Comparison of ENCODE assay signal across 11 cellular contexts in genomic region chr4:75099321-75099720, GRCh38.
DNase-seq lines count a peak whose midpoint lies in the region; ATAC-seq and TF ChIP-seq lines count a peak whose summit lies in the region.
"Had no signal": no experiment of that assay in that cellular context is flagged by ENCODE, and none has a peak within 500 bp of the region (broad histone marks: within the 10 kb centered on the region; RNA-seq: fewer than 3 reads in every experiment).

No MANE protein-coding gene starts in this region.

- peaks cover 0 to 11% (median 5%) of the 10 kb centered on the region in 4 donors for H3K9me3 ChIP-seq in stomach
- H3K9me3 ChIP-seq in neural progenitor cell (ENCODE audit: low read depth): peaks cover 20% of the 10 kb centered on the region

- H3K4me1 ChIP-seq in stomach (no peaks in the 10 kb centered on the region), neural progenitor cell (no peaks in the 10 kb centered on the region)

- no peaks in the 10 kb centered on the region for H3F3A ChIP-seq in neural progenitor cell (ENCODE audit: low read depth)

- H3K36me3 Mint-ChIP-seq in neural progenitor cell: peaks cover 3% of the 10 kb centered on the region

- H3K27ac ChIP-seq in stomach (peak overlapping the region in 1 of 5 donors; percentile 16), neural progenitor cell (no peak overlapping the region)
- H3K27ac ChIP-seq: 22Rv1, brain microvascular endothelial cell had no signal

- peaks cover 2% of the 10 kb centered on the region for H3K27me3 Mint-ChIP-seq in neural progenitor cell (ENCODE audit: insufficient read depth, low read depth)

- no peaks in the 10 kb centered on the region for H4K20me1 ChIP-seq in neural progenitor cell (ENCODE audit: low read depth)

- DNase-seq in NCI-H2081 (lab: John Stamatoyannopoulos, UW): peak; percentile 1 to 22
- no peak for DNase-seq in NCI-H2081 treated with DMSO at 0.1 percent for 48 hours (lab: John Stamatoyannopoulos, UW)
- DNase-seq in stomach: peak; percentile 59
- no peak for DNase-seq in NCI-H226
- no peak for DNase-seq in neural progenitor cell (ENCODE audit: low spot score)
- no peak for DNase-seq in stimulated activated naive CD8-positive, alpha-beta T cell treated with anti-CD3 and anti-CD28 coated beads, Interleukin-15, Interleukin-2, amounts not matched to agents 100 U/mL and 50 U/mL, for 24 hours
- DNase-seq: brain microvascular endothelial cell, right cardiac atrium had no signal

- TF ChIP-seq POLR2A in stomach (IDR thresholded peaks at IDR 0.05): no peak

- H3K4me1 Mint-ChIP-seq in neural progenitor cell: no peaks in the 10 kb centered on the region

- TF ChIP-seq CTCF in stomach (IDR thresholded peaks at IDR 0.05) (no peak), neural progenitor cell (IDR thresholded peaks at IDR 0.05) (no peak)

- intact Hi-C loops in stomach (cut with DNase I; ENCODE audit: low total_unique reads): no loop called here

- H2AFZ ChIP-seq in neural progenitor cell (replicated peaks): no peak overlapping the region

- no peak for TF ChIP-seq EP300 in stomach (IDR thresholded peaks at IDR 0.05)

- H3K4me2 ChIP-seq in neural progenitor cell: no peak overlapping the region

- no peak overlapping the region for H3K4me3 Mint-ChIP-seq in neural progenitor cell

- 28 to 51% (median 43%) methylated on average over 3 of the region's 3 CpGs for WGBS in stomach, 5 donors

- no peak overlapping the region for H3K9ac ChIP-seq in neural progenitor cell

- H3K27me3 ChIP-seq in stomach: no peaks in the 10 kb centered on the region
- H3K27me3 ChIP-seq in neural progenitor cell: no peaks in the 10 kb centered on the region
- H3K27me3 ChIP-seq: brain microvascular endothelial cell had no signal

- no peaks in the 10 kb centered on the region for H3K79me2 ChIP-seq in neural progenitor cell (ENCODE audit: low read depth)

- H3K36me3 ChIP-seq in stomach (no peaks in the 10 kb centered on the region), neural progenitor cell (peaks cover 6% of the 10 kb centered on the region)
- H3K36me3 ChIP-seq: brain microvascular endothelial cell had no signal

- H3K27ac Mint-ChIP-seq in neural progenitor cell: no peak overlapping the region

- peaks cover 37% of the 10 kb centered on the region for H3K9me3 Mint-ChIP-seq in neural progenitor cell

- H3K4me3 ChIP-seq in stomach (no peak overlapping the region), neural progenitor cell (no peak overlapping the region)

- peak; percentile 99 for ATAC-seq in HG02759 (IDR thresholded peaks at IDR 0.05; ENCODE audit: unreplicated experiment)
- ATAC-seq in HG03558 (IDR thresholded peaks at IDR 0.05; ENCODE audit: extremely low read depth, unreplicated experiment): peak; percentile 96
- ATAC-seq in stimulated activated naive CD8-positive, alpha-beta T cell treated with anti-CD3 and anti-CD28 coated beads, Interleukin-15, Interleukin-2, amounts not matched to agents 100 U/mL and 50 U/mL, for 24 hours: no peak
- ATAC-seq: right cardiac atrium had no signal

Comparison
In these comparisons a context has a peak if more than half of its experiments do, and no peak if none do; other contexts are left out.
1. DNase-seq: peak in NCI-H2081 (2 of 2) and stomach (single experiment); none in NCI-H2081 treated with DMSO at 0.1 percent for 48 hours (single experiment), NCI-H226 (single experiment), neural progenitor cell (single experiment) and stimulated activated naive CD8-positive, alpha-beta T cell treated with anti-CD3 and anti-CD28 coated beads, Interleukin-15, Interleukin-2, amounts not matched to agents 100 U/mL and 50 U/mL, for 24 hours (single experiment).